In genomic region chr6:146915671-146916127, GRCh38 we compare ENCODE assay signal across 10 cellular contexts.
DNase-seq lines count a peak whose midpoint lies in the region; ATAC-seq and TF ChIP-seq lines count a peak whose summit lies in the region.
"Had no signal": no experiment of that assay in that cellular context is flagged by ENCODE, and none has a peak within 500 bp of the region (broad histone marks: within the 10 kb centered on the region; RNA-seq: fewer than 3 reads in every experiment).

No MANE protein-coding gene starts in this region.

- TF ChIP-seq CTCF in WI38 (IDR thresholded peaks at IDR 0.05; ENCODE audit: low read depth, low read length) = no peak
- TF ChIP-seq CTCF in omental fat pad (IDR thresholded peaks at IDR 0.05) = no peak

- DNase-seq in ACHN (peak; percentile 38), LHCN-M2 (ENCODE audit: low read depth) (peak; percentile 74), kidney tubule cell (ENCODE audit: low spot score) (peak; percentile 84), omental fat pad (ENCODE audit: low spot score) (no peak), NCI-H1694 treated with DMSO at 0.1 percent for 48 hours (lab: John Stamatoyannopoulos, UW) (no peak)
- DNase-seq in stimulated activated naive CD4-positive, alpha-beta T cell (lab: John Stamatoyannopoulos, UW) = no peak
- DNase-seq: activated CD8-positive, alpha-beta memory T cell treated with anti-CD3 and anti-CD28 coated beads for 24 hours; CD8-positive, alpha-beta memory T cell had no signal

- ATAC-seq in omental fat pad (ENCODE audit: low FRiP score) = no peak
- ATAC-seq in HG03354 (IDR thresholded peaks at IDR 0.05; ENCODE audit: poor library complexity, severe bottlenecking, unreplicated experiment) = no peak

- H3K4me3 ChIP-seq in WI38 (ENCODE audit: low read depth, low read length) = peak overlapping the region; percentile 54

- in situ Hi-C loops in ACHN (cut with HindIII; ENCODE audit: low pct_ligation_motif_present, low pct_unique_long_range_greater_than_20kb, low sequenced_read_pairs) = loop anchor here (25.0 kb wide), 1 partner anchor 297 kb away; the partner anchor contains the start of gene STXBP5

Comparison
In these comparisons a context has a peak if more than half of its experiments do, and no peak if none do; other contexts are left out.
1. DNase-seq: peak in ACHN (single experiment), LHCN-M2 (single experiment) and kidney tubule cell (single experiment); none in omental fat pad (single experiment), stimulated activated naive CD4-positive, alpha-beta T cell (0 of 6) and NCI-H1694 treated with DMSO at 0.1 percent for 48 hours (single experiment).